2 cellular contexts compared by ENCODE assay signal in genomic region chr1:56482486-56482885, GRCh38.
TF ChIP-seq lines count a peak whose summit lies in the region.

No MANE protein-coding gene starts in this region.

TF ChIP-seq in endothelial cell of umbilical vein, 7 proteins besides CTCF, POLR2A, EP300 and RAD21 (continued from another document):
- TF ChIP-seq FOS (IDR thresholded peaks at IDR 0.05; ENCODE audit: borderline replicate concordance, insufficient read depth, low read length) = no peak
- TF ChIP-seq GATA2 (IDR thresholded peaks at IDR 0.05; ENCODE audit: insufficient read depth, insufficient read length, low read depth, low read length) = no peak
TF ChIP-seq in endothelial cell of umbilical vein: peak in this region for 0.

TF ChIP-seq in liver, 16 proteins besides CTCF, POLR2A, EP300 and RAD21 (continued from another document):
- no peak for TF ChIP-seq JUND (IDR thresholded peaks at IDR 0.05)
- no peak for TF ChIP-seq ATF3 (IDR thresholded peaks at IDR 0.05)
- peak; percentile 40 for TF ChIP-seq MAX (IDR thresholded peaks at IDR 0.05)
- TF ChIP-seq GABPA (IDR thresholded peaks at IDR 0.05 in 1 of 2, conservative IDR thresholded peaks at IDR 0.05 in 1 of 2) = no peak
- peak; percentile 32 for TF ChIP-seq YY1 (IDR thresholded peaks at IDR 0.05)
- no peak for TF ChIP-seq NR2F2 (IDR thresholded peaks at IDR 0.05)
- TF ChIP-seq REST (IDR thresholded peaks at IDR 0.05) = no peak
- TF ChIP-seq HNF4G (IDR thresholded peaks at IDR 0.05) = peak; percentile 34
- TF ChIP-seq SP1 (IDR thresholded peaks at IDR 0.05) = no peak
- TF ChIP-seq EGR1 (IDR thresholded peaks at IDR 0.05; ENCODE audit: low read depth in 2 of 2) = no peak
- TF ChIP-seq RXRA (IDR thresholded peaks at IDR 0.05) = peak; percentile 18 to 29
- peak; percentile 53 for TF ChIP-seq FOXA2 (IDR thresholded peaks at IDR 0.05)
